Comparison of ENCODE assay signal across 1 cellular context in the genomic region with DNA sequence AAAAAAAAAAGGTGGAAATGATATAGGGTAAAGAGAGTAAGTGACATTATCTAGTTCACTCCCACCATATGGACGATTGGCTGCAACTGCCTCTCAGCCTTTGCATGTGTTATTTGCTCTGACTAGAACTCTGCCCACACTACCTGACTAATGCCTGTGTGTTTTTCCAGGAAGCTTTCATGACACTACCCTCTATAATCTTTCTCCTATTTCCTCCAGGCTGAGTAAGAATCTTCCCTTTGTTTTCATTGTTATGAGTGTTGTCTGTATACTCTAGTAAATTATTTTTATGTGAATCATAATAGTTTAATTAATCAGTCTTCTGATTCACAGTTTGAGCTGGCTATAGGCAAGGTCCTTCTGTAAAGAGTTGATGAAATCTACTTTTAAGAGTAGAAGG.
A peak's percentile ranks its signal among the peaks of the same experiment; 100 is the strongest.
TF ChIP-seq lines count a peak whose summit lies in the region.

No MANE protein-coding gene starts in this region.

TF ChIP-seq in HCT116, 20 proteins besides CTCF, POLR2A, EP300 and RAD21 (continued from another document):
- TF ChIP-seq, protein P1, sequence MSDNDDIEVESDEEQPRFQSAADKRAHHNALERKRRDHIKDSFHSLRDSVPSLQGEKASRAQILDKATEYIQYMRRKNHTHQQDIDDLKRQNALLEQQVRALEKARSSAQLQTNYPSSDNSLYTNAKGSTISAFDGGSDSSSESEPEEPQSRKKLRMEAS (IDR thresholded peaks at IDR 0.05): peak; percentile 60
- TF ChIP-seq EGR1 (IDR thresholded peaks at IDR 0.05; ENCODE audit: low read depth) (peak; percentile 36; the same call in 1 of the 2 replicates), SP1 (IDR thresholded peaks at IDR 0.05; ENCODE audit: low read depth) (peak; percentile 74)
